In genomic region chr12:132807295-132808222, GRCh38 we compare ENCODE assay signal across 1 cellular context.
TF ChIP-seq lines count a peak whose summit lies in the region.

No MANE protein-coding gene starts in this region.

TF ChIP-seq in GM12878, 131 proteins besides CTCF, POLR2A, EP300 and RAD21:
- TF ChIP-seq NR2F1 (conservative IDR thresholded peaks at IDR 0.05): no peak
- TF ChIP-seq JUNB (IDR thresholded peaks at IDR 0.05): no peak
- TF ChIP-seq, protein P1, sequence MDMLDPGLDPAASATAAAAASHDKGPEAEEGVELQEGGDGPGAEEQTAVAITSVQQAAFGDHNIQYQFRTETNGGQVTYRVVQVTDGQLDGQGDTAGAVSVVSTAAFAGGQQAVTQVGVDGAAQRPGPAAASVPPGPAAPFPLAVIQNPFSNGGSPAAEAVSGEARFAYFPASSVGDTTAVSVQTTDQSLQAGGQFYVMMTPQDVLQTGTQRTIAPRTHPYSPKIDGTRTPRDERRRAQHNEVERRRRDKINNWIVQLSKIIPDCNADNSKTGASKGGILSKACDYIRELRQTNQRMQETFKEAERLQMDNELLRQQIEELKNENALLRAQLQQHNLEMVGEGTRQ (IDR thresholded peaks at IDR 0.05; ENCODE audit: borderline replicate concordance, low read depth, low read length): no peak
